Comparison of ENCODE assay signal across 1 cellular context in genomic region chr6:155364844-155365437, GRCh38.
TF ChIP-seq lines count a peak whose summit lies in the region.

No MANE protein-coding gene starts in this region.

TF ChIP-seq in K562, 482 proteins besides CTCF, POLR2A, EP300 and RAD21 (continued from another document):
- no peak for TF ChIP-seq ZNF12 (CRISPR knock-in tag; IDR thresholded peaks at IDR 0.05)
- TF ChIP-seq IRF9 (tag; IDR thresholded peaks at IDR 0.05): peak; percentile 77
- peak; percentile 88 for TF ChIP-seq CEBPB (tag; IDR thresholded peaks at IDR 0.05)
- no peak for TF ChIP-seq ZNF197 (CRISPR knock-in tag; IDR thresholded peaks at IDR 0.05; ENCODE audit: low read depth)
- no peak for TF ChIP-seq MAFG (tag; conservative IDR thresholded peaks at IDR 0.05)
- peak; percentile 69; the same call in 1 of the 2 replicates for TF ChIP-seq ATF4 (CRISPR knock-in tag; IDR thresholded peaks at IDR 0.05)
- TF ChIP-seq ZBTB8A (IDR thresholded peaks at IDR 0.05; ENCODE audit: partially characterized antibody): no peak
- TF ChIP-seq SRSF1 (IDR thresholded peaks at IDR 0.05; ENCODE audit: low read depth, low read length): no peak
- no peak for TF ChIP-seq GTF3C2 (IDR thresholded peaks at IDR 0.05; ENCODE audit: borderline replicate concordance, extremely low read depth, insufficient read length)
- TF ChIP-seq CEBPG (CRISPR knock-in tag; IDR thresholded peaks at IDR 0.05): peak; percentile 43; the same call in 1 of the 2 replicates
- peak; percentile 82 to 94 for TF ChIP-seq CEBPG (tag; conservative IDR thresholded peaks at IDR 0.05 in 1 of 2, IDR thresholded peaks at IDR 0.05 in 1 of 2)
- no peak for TF ChIP-seq RBBP5 (IDR thresholded peaks at IDR 0.05; ENCODE audit: borderline replicate concordance, insufficient read depth, low read length, poor library complexity, severe bottlenecking)
- no peak for TF ChIP-seq ZSCAN29 (IDR thresholded peaks at IDR 0.05)
- no peak for TF ChIP-seq ZFP91 (CRISPR knock-in tag; IDR thresholded peaks at IDR 0.05)
- no peak for TF ChIP-seq STAG1 (CRISPR knock-in tag; IDR thresholded peaks at IDR 0.05; ENCODE audit: borderline replicate concordance)
- peak; percentile 91 for TF ChIP-seq ATF3 (IDR thresholded peaks at IDR 0.05)
- no peak for TF ChIP-seq ATF3 (CRISPR knock-in tag; conservative IDR thresholded peaks at IDR 0.05)
